14 cellular contexts compared by ENCODE assay signal in the genomic region with DNA sequence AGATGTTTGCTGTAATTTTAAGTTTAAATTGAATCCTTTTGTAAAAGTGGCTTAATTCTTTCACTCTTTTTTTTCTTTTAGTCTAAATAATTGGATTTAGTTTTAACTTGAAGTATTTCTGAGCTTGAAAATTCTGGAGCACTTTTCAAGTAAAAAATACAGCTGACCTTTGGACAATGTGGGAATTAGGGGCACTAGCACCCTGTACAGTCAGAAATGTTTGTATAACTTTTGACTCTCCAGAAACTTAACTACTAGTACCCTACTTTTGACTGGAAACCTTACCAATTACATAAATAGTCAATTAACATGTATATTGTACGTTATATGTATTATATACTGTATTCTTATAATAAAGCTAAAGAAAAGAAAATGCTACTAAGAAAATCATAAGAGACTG. TPM values are rescaled to one million over a fixed set of nuclear protein-coding genes. Genes with fewer than 3 reads are reported as not detected.
DNase-seq lines count a peak whose midpoint lies in the region; ATAC-seq, FAIRE-seq and TF ChIP-seq lines count a peak whose summit lies in the region.
"Had no signal": no experiment of that assay in that cellular context is flagged by ENCODE, and none has a peak within 500 bp of the region (broad histone marks: within the 10 kb centered on the region; RNA-seq: fewer than 3 reads in every experiment).

No MANE protein-coding gene starts in this region.

- peaks cover 23% of the 10 kb centered on the region for H4K20me1 ChIP-seq in GM23248 (ENCODE audit: insufficient read depth)
- H4K20me1 ChIP-seq in osteoblast (ENCODE audit: insufficient read depth, low read length): peaks cover 69% of the 10 kb centered on the region

- no peaks in the 10 kb centered on the region for H3K36me3 Mint-ChIP-seq in chondrocyte (ENCODE audit: low read depth)
- no peaks in the 10 kb centered on the region for H3K36me3 Mint-ChIP-seq in progenitor cell of endocrine pancreas (ENCODE audit: insufficient read depth)
- H3K36me3 Mint-ChIP-seq: CD8-positive, alpha-beta T cell had no signal

- no peak for TF ChIP-seq POLR2A in A549 (IDR thresholded peaks at IDR 0.05; ENCODE audit: low read length)

- H3K4me3 Mint-ChIP-seq in chondrocyte (ENCODE audit: unreplicated experiment) (no peak overlapping the region), progenitor cell of endocrine pancreas (ENCODE audit: low read depth) (no peak overlapping the region)
- H3K4me3 Mint-ChIP-seq: CD8-positive, alpha-beta T cell had no signal

- no peak for TF ChIP-seq RAD21 in A549 (conservative IDR thresholded peaks at IDR 0.05 in 1 of 2, IDR thresholded peaks at IDR 0.05 in 1 of 2)

- peaks cover 100% of the 10 kb centered on the region for H3K79me2 ChIP-seq in GM23248 (ENCODE audit: insufficient read depth)
- peaks cover 98% of the 10 kb centered on the region for H3K79me2 ChIP-seq in osteoblast (ENCODE audit: insufficient read depth, low read length)

- H3F3A ChIP-seq in GM23248 (ENCODE audit: insufficient read depth): peaks cover 32% of the 10 kb centered on the region

- H3K9ac ChIP-seq in GM23248: 0 out of 2 replicates have a peak overlapping the region, but pooled peaks have one; percentile 10
- H3K9ac ChIP-seq: SK-N-SH had no signal

- ATAC-seq in A549 (no peak), HG02678 (IDR thresholded peaks at IDR 0.05; ENCODE audit: unreplicated experiment) (no peak), GM18873 (IDR thresholded peaks at IDR 0.05; ENCODE audit: low FRiP score, unreplicated experiment) (no peak)
- ATAC-seq: CD8-positive, alpha-beta T cell had no signal

- H3K4me1 Mint-ChIP-seq in chondrocyte (ENCODE audit: low read depth): peaks cover 56% of the 10 kb centered on the region
- peaks cover 27% of the 10 kb centered on the region for H3K4me1 Mint-ChIP-seq in progenitor cell of endocrine pancreas (ENCODE audit: low read depth)

- H2AFZ ChIP-seq in GM23248 (no peak overlapping the region), osteoblast (ENCODE audit: low read length) (no peak overlapping the region)

- H3K4me1 ChIP-seq in A549 (peaks cover 91% of the 10 kb centered on the region), GM23248 (ENCODE audit: insufficient read depth) (peaks cover 51% of the 10 kb centered on the region), osteoblast (ENCODE audit: insufficient read depth, low read length) (peaks cover 50% of the 10 kb centered on the region)

- H3K27ac Mint-ChIP-seq in chondrocyte (ENCODE audit: unreplicated experiment) (peak overlapping the region; percentile 1), progenitor cell of endocrine pancreas (no peak overlapping the region)

- no peaks in the 10 kb centered on the region for H3K9me3 ChIP-seq in A549
- H3K9me3 ChIP-seq in GM23248 (ENCODE audit: low read depth): no peaks in the 10 kb centered on the region
- no peaks in the 10 kb centered on the region for H3K9me3 ChIP-seq in osteoblast (ENCODE audit: low read depth, low read length)
- H3K9me3 ChIP-seq: BE2C, SK-N-SH had no signal

- CTCF ChIA-PET in A549 (lab: Yijun Ruan, JAX): interaction anchor here (1.3 to 3.1 kb wide), 2 partner anchors 17 to 142 kb away, joined by 4 to 10 read pairs; no protein-coding TSS in a partner anchor

- H3K27me3 ChIP-seq in GM23248 (replicated peaks; ENCODE audit: insufficient read depth) (no peaks in the 10 kb centered on the region), osteoblast (ENCODE audit: insufficient read depth, low read length) (no peaks in the 10 kb centered on the region)
- H3K27me3 ChIP-seq: BE2C had no signal

- H3K27ac ChIP-seq in A549 (no peak overlapping the region; a peak in 1 of 6 replicates), GM23248 (peak overlapping the region; percentile 51), osteoblast (ENCODE audit: low read depth, low read length) (peak overlapping the region; percentile 14)

- POLR2A ChIA-PET in A549 (lab: Yijun Ruan, JAX): no interaction called here

- no peak for FAIRE-seq in A549 (lab: Jason Lieb, UNC)

- TF ChIP-seq EP300 in A549 (IDR thresholded peaks at IDR 0.05): no peak

- no peak overlapping the region for H3K4me3 ChIP-seq in A549
- no peak overlapping the region for H3K4me3 ChIP-seq in GM23248
- H3K4me3 ChIP-seq in osteoblast (ENCODE audit: insufficient read depth, low read length): no peak overlapping the region

- WGBS in A549 (ENCODE audit: missing lambda C conversion rate): 86% methylated on average over 1 of the region's 1 CpG
- 6 to 8% methylated on average over 1 of the region's 1 CpG for WGBS in GM23248 (ENCODE audit: low coverage in 1 of 2, low lambda C conversion rate in 2 of 2, missing lambda C conversion rate in 2 of 2), 2 experiments

- H3K9me2 ChIP-seq in GM23248 (ENCODE audit: insufficient read depth): no peaks in the 10 kb centered on the region
- H3K9me2 ChIP-seq: SK-N-SH had no signal

- no peaks in the 10 kb centered on the region for H3K9me3 Mint-ChIP-seq in chondrocyte (ENCODE audit: low read depth)
- no peaks in the 10 kb centered on the region for H3K9me3 Mint-ChIP-seq in progenitor cell of endocrine pancreas (ENCODE audit: low read depth)
- H3K9me3 Mint-ChIP-seq: CD8-positive, alpha-beta T cell had no signal

- in situ Hi-C loops in GM23248 (cut with MboI): no loop called here

- DNase-seq in A549 (ENCODE audit: low read depth in 1 of 2, low spot score in 1 of 2): no peak
- no peak for DNase-seq in GM23248
- no peak for DNase-seq in chondrocyte (ENCODE audit: low spot score)
- no peak for DNase-seq in osteoblast (ENCODE audit: insufficient read length, low spot score, missing footprints)
- no peak for DNase-seq in progenitor cell of endocrine pancreas (ENCODE audit: low spot score, unreplicated experiment)
- no peak for DNase-seq in GM19240 (ENCODE audit: insufficient read length, low spot score)
- DNase-seq: BE2C; CD8-positive, alpha-beta T cell; NCI-H1092 treated with DMSO at 0.1 percent for 48 hours; NCI-H1694; NCI-H446; SK-N-SH had no signal

- peak overlapping the region; percentile 56 for H3K4me2 ChIP-seq in A549
- H3K4me2 ChIP-seq in GM23248 (ENCODE audit: unreplicated experiment): peak overlapping the region; percentile 37
- H3K4me2 ChIP-seq in osteoblast (ENCODE audit: insufficient read depth, low read length): peak overlapping the region; percentile 12

- H3K36me3 ChIP-seq in GM23248 (ENCODE audit: low read depth): no peaks in the 10 kb centered on the region
- H3K36me3 ChIP-seq in osteoblast (ENCODE audit: insufficient read depth, low read length): no peaks in the 10 kb centered on the region
- H3K36me3 ChIP-seq: BE2C had no signal

- no peaks in the 10 kb centered on the region for H3K27me3 Mint-ChIP-seq in chondrocyte (ENCODE audit: low read depth)
- no peaks in the 10 kb centered on the region for H3K27me3 Mint-ChIP-seq in progenitor cell of endocrine pancreas

- TF ChIP-seq CTCF in A549 (IDR thresholded peaks at IDR 0.05) (no peak), chondrocyte (IDR thresholded peaks at IDR 0.05) (no peak), osteoblast (IDR thresholded peaks at IDR 0.05; ENCODE audit: extremely low read depth, low read depth, low read length) (no peak), progenitor cell of endocrine pancreas (IDR thresholded peaks at IDR 0.05; ENCODE audit: unreplicated experiment) (no peak)

TF ChIP-seq in A549, 52 proteins besides CTCF, POLR2A, EP300 and RAD21:
- TF ChIP-seq CBX8 (IDR thresholded peaks at IDR 0.05) (no peak), ZC3H11A (IDR thresholded peaks at IDR 0.05) (no peak), FOXS1 (CRISPR knock-in tag; IDR thresholded peaks at IDR 0.05) (no peak)
- TF ChIP-seq, protein P1, sequence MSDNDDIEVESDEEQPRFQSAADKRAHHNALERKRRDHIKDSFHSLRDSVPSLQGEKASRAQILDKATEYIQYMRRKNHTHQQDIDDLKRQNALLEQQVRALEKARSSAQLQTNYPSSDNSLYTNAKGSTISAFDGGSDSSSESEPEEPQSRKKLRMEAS (IDR thresholded peaks at IDR 0.05): no peak

RNA-seq across cellular contexts. Expression of a gene that starts 7.8 kb away (rescaled TPM):
- 118 and 233 TPM in 2 replicates for polyA plus RNA-seq in A549 (2011; rRNA removed)
- polyA plus RNA-seq in A549 (2012; cell fraction: cytosol; rRNA removed): 21.8 and 27.5 TPM in 2 replicates
- 19.7 and 27.1 TPM in 2 replicates for polyA plus RNA-seq in A549 (2012; cell fraction: nucleus; rRNA removed)
- polyA plus RNA-seq in A549 (2017; fragmentation: RNase III; extraction: RNeasy Plus Mini Kit Qiagen cat#74134 plus additional on column Dnase treatment): 153 to 158 TPM (median 157 TPM) in 3 replicates
- polyA minus RNA-seq in A549 (2011; rRNA and poly(A)+ RNA removed): 36.4 and 36.9 TPM in 2 replicates
- total RNA-seq in GM23248 (2014; rRNA removed; shearing (Covaris generic)): 116 and 119 TPM in 2 replicates
- polyA plus RNA-seq in GM23248 (2016; fragmentation: Nextera tagmentation; extraction: Ambion mirVana): 204 and 225 TPM in 2 replicates
- 129 to 148 TPM (median 137 TPM) in 3 replicates for total RNA-seq in chondrocyte
- 172 and 177 TPM in 2 replicates for total RNA-seq in osteoblast
- 155 and 158 TPM in 2 replicates for total RNA-seq in progenitor cell of endocrine pancreas

Comparison
In these comparisons a context has a peak if more than half of its experiments do, and no peak if none do; other contexts are left out.
1. H3K27ac ChIP-seq: peak in GM23248 (single experiment) and osteoblast (single experiment); none in A549 (0 of 2).
2. Peak in every context shown above with its lines, with median percentiles within 50 percentile points of each other: H3K4me2 ChIP-seq.